In genomic region chr16:70345840-70346239, GRCh38 we compare ENCODE assay signal across 8 cellular contexts. TPM values are rescaled to one million over a fixed set of nuclear protein-coding genes. Genes with fewer than 3 reads are reported as not detected.
A peak's percentile ranks its signal among the peaks of the same experiment; 100 is the strongest.
DNase-seq lines count a peak whose midpoint lies in the region; ATAC-seq, FAIRE-seq and TF ChIP-seq lines count a peak whose summit lies in the region.

No MANE protein-coding gene starts in this region.

- no peak overlapping the region for H3K27ac ChIP-seq in left lung
- H3K27ac ChIP-seq in thoracic aorta, result peak overlapping the region in 1 of 2 donors; percentile 80

- peaks cover 33% of the 10 kb centered on the region for H3K4me1 Mint-ChIP-seq in activated CD4-positive, alpha-beta T cell treated with anti-CD3 and anti-CD28 coated beads for 36 hours

- no peak for FAIRE-seq in D721Med (lab: Jason Lieb, UNC)

- H3K27me3 ChIP-seq in adipocyte (replicated peaks; ENCODE audit: control insufficient read depth, insufficient read depth, low read length) (no peaks in the 10 kb centered on the region), left lung (no peaks in the 10 kb centered on the region), thoracic aorta (replicated peaks; ENCODE audit: insufficient read depth) (no peaks in the 10 kb centered on the region)

- peak overlapping the region; percentile 97 for H3K9ac ChIP-seq in adipocyte (ENCODE audit: low read length)

- intact Hi-C loops in activated CD4-positive, alpha-beta T cell treated with anti-CD3 and anti-CD28 coated beads for 36 hours (cut with DNase I, micrococcal nuclease), result loop anchor here (1.0 to 5.0 kb wide), 13 partner anchors 35 to 1214 kb away; partner anchors contain the start of genes AARS1 (in 2 of the 2), DDX19B (in 2 of the 2), CHTF8 (in 1 of the 2) and COG4 (in 1 of the 2)
- intact Hi-C loops in left lung (cut with DNase I), result no loop called here

- ATAC-seq in activated CD4-positive, alpha-beta T cell treated with anti-CD3 and anti-CD28 coated beads for 36 hours, result no peak
- no peak for ATAC-seq in left lung
- ATAC-seq in thoracic aorta (ENCODE audit: insufficient number of reproducible peaks, low FRiP score, low read depth), result no peak
- no peak for ATAC-seq in HG02571 (IDR thresholded peaks at IDR 0.05; ENCODE audit: unreplicated experiment)
- ATAC-seq in HG02981 (IDR thresholded peaks at IDR 0.05; ENCODE audit: unreplicated experiment), result no peak

- no peaks in the 10 kb centered on the region for H3K9me3 Mint-ChIP-seq in activated CD4-positive, alpha-beta T cell treated with anti-CD3 and anti-CD28 coated beads for 36 hours (ENCODE audit: low read depth)

- DNase-seq in activated CD4-positive, alpha-beta T cell treated with anti-CD3 and anti-CD28 coated beads for 36 hours, result no peak
- no peak for DNase-seq in activated CD4-positive, alpha-beta T cell treated with anti-CD3 and anti-CD28 coated beads for 48 hours
- no peak for DNase-seq in adipocyte (ENCODE audit: low read depth)
- no peak for DNase-seq in left lung
- no peak for DNase-seq in thoracic aorta (ENCODE audit: low spot score)
- no peak for DNase-seq in D721Med (ENCODE audit: insufficient read length, low spot score)

- peaks cover 28% of the 10 kb centered on the region for H3K4me1 ChIP-seq in adipocyte (ENCODE audit: control insufficient read depth, insufficient read depth, low read length)
- peaks cover 13 to 24% of the 10 kb centered on the region in 2 donors for H3K4me1 ChIP-seq in left lung
- H3K4me1 ChIP-seq in thoracic aorta (ENCODE audit: control insufficient read depth in 1 of 2, low read depth in 2 of 2), result peaks cover 10 to 23% of the 10 kb centered on the region in 2 donors

- TF ChIP-seq CTCF in left lung (IDR thresholded peaks at IDR 0.05), result no peak
- TF ChIP-seq CTCF in thoracic aorta (IDR thresholded peaks at IDR 0.05), result no peak
- no peak for TF ChIP-seq CTCF in D721Med (IDR thresholded peaks at IDR 0.05; ENCODE audit: insufficient read depth, missing control alignments)

- H3K27ac Mint-ChIP-seq in activated CD4-positive, alpha-beta T cell treated with anti-CD3 and anti-CD28 coated beads for 36 hours, result peak overlapping the region; percentile 90

- H3K27me3 Mint-ChIP-seq in activated CD4-positive, alpha-beta T cell treated with anti-CD3 and anti-CD28 coated beads for 36 hours, result no peaks in the 10 kb centered on the region

- POLR2A ChIA-PET in activated CD4-positive, alpha-beta T cell treated with anti-CD3 and anti-CD28 coated beads for 36 hours (lab: Charles Lee), result interaction anchor here (0.6 to 2.6 kb wide), 9 partner anchors 9 to 231 kb away, joined by 3 to 27 read pairs (median 5); partner anchors contain the start of genes AARS1, COG4, DDX19B and EXOSC6

- H3K36me3 Mint-ChIP-seq in activated CD4-positive, alpha-beta T cell treated with anti-CD3 and anti-CD28 coated beads for 36 hours (ENCODE audit: low read depth), result peaks cover 23% of the 10 kb centered on the region

- H3K36me3 ChIP-seq in adipocyte (ENCODE audit: control insufficient read depth, insufficient read depth, low read length, severe bottlenecking) (no peaks in the 10 kb centered on the region), left lung (peaks cover 0 to 11% of the 10 kb centered on the region in 2 donors), thoracic aorta (peaks cover 4% of the 10 kb centered on the region)

- CTCF ChIA-PET in activated CD4-positive, alpha-beta T cell treated with anti-CD3 and anti-CD28 coated beads for 36 hours (lab: Charles Lee), result interaction anchor here (0.7 to 1.7 kb wide), 4 partner anchors 16 to 94 kb away, joined by 3 to 5 read pairs (median 4); partner anchors contain the start of genes AARS1 and EXOSC6

- peak overlapping the region; percentile 98 for H3K4me3 ChIP-seq in adipocyte (ENCODE audit: low read length)
- peak overlapping the region; percentile 64 to 85 for H3K4me3 ChIP-seq in left lung
- peak overlapping the region; percentile 75 for H3K4me3 ChIP-seq in thoracic aorta

- peak overlapping the region; percentile 84 for H3K4me3 Mint-ChIP-seq in activated CD4-positive, alpha-beta T cell treated with anti-CD3 and anti-CD28 coated beads for 36 hours

- no peaks in the 10 kb centered on the region for H3K9me3 ChIP-seq in adipocyte (ENCODE audit: control insufficient read depth, low read length)
- H3K9me3 ChIP-seq in left lung, result no peaks in the 10 kb centered on the region
- no peaks in the 10 kb centered on the region for H3K9me3 ChIP-seq in thoracic aorta

RNA-seq across cellular contexts. Expression of gene DDX19A, which starts 0.9 kb away (rescaled TPM):
- 10 to 100 TPM; 47.7 to 52.9 TPM for total RNA-seq in activated CD4-positive, alpha-beta T cell treated with anti-CD3 and anti-CD28 coated beads for 36 hours
- total RNA-seq in left lung, result 10 to 100 TPM; 28.8 to 31.7 TPM
- 10 to 100 TPM; 38.7 to 54.4 TPM for total RNA-seq in thoracic aorta

RNA-seq across cellular contexts. Expression of gene DDX19B, which starts 46.9 kb away (rescaled TPM):
- 10 to 100 TPM; 32.3 to 34.7 TPM for total RNA-seq in activated CD4-positive, alpha-beta T cell treated with anti-CD3 and anti-CD28 coated beads for 36 hours
- total RNA-seq in left lung (10 to 100 TPM; 23.5 to 26.5 TPM), thoracic aorta (10 to 100 TPM; 20.7 to 20.8 TPM)

RNA-seq across cellular contexts. Expression of gene AARS1, which starts 56.5 kb away (rescaled TPM):
- total RNA-seq in activated CD4-positive, alpha-beta T cell treated with anti-CD3 and anti-CD28 coated beads for 36 hours, result 100 to 1,000 TPM; 180 to 189 TPM
- total RNA-seq in left lung (100 to 1,000 TPM; 100 to 111 TPM), thoracic aorta (10 to 100 TPM; 68.0 to 69.4 TPM)

Comparison
In these comparisons a context has a peak if more than half of its experiments do, and no peak if none do; other contexts are left out.
1. intact Hi-C loops: an anchor here in activated CD4-positive, alpha-beta T cell treated with anti-CD3 and anti-CD28 coated beads for 36 hours (1.0 to 5.0 kb wide); none called in left lung.